In genomic region chr6:155313602-155314091, GRCh38 we compare ENCODE assay signal across 8 cellular contexts. TPM values are rescaled to one million over a fixed set of nuclear protein-coding genes. Genes with fewer than 3 reads are reported as not detected.
DNase-seq lines count a peak whose midpoint lies in the region; ATAC-seq, FAIRE-seq and TF ChIP-seq lines count a peak whose summit lies in the region.

No MANE protein-coding gene starts in this region.

- TF ChIP-seq CTCF in astrocyte (IDR thresholded peaks at IDR 0.05; ENCODE audit: insufficient read depth, low read depth, low read length): no peak
- TF ChIP-seq CTCF in GM13977 (IDR thresholded peaks at IDR 0.05; ENCODE audit: extremely low read depth, insufficient read depth, missing control alignments): no peak

- ATAC-seq in HG02588 (IDR thresholded peaks at IDR 0.05; ENCODE audit: unreplicated experiment): peak; percentile 16

- DNase-seq in NCI-H82 (lab: John Stamatoyannopoulos, UW): peak; percentile 71
- no peak for DNase-seq in NCI-H82 treated with DMSO at 0.1 percent for 48 hours (lab: John Stamatoyannopoulos, UW; ENCODE audit: unreplicated experiment)
- DNase-seq in NCI-H1105 (lab: John Stamatoyannopoulos, UW): peak; percentile 38
- no peak for DNase-seq in astrocyte (ENCODE audit: low read depth)
- peak; percentile 40 for DNase-seq in kidney tubule cell (ENCODE audit: low spot score)
- no peak for DNase-seq in GM13977 (ENCODE audit: low spot score)

- no peaks in the 10 kb centered on the region for H3K27me3 Mint-ChIP-seq in astrocyte (ENCODE audit: low read depth, unreplicated experiment)

- H3K9ac ChIP-seq in astrocyte (ENCODE audit: low read length): peak overlapping the region; percentile 91

- peak overlapping the region; percentile 90 for H3K4me2 ChIP-seq in astrocyte (ENCODE audit: low read length)

- in situ Hi-C loops in GM13977 (cut with MboI; ENCODE audit: low pct_unique_long_range_greater_than_20kb, low sequenced_read_pairs, unreplicated experiment): no loop called here

- H3K27me3 ChIP-seq in astrocyte (ENCODE audit: insufficient read depth, low read length): no peaks in the 10 kb centered on the region

- H3K9me3 Mint-ChIP-seq in astrocyte (ENCODE audit: unreplicated experiment): no peaks in the 10 kb centered on the region

- peaks cover 5% of the 10 kb centered on the region for H3K4me1 Mint-ChIP-seq in astrocyte (ENCODE audit: low read depth, unreplicated experiment)

- peaks cover 18% of the 10 kb centered on the region for H3K79me2 ChIP-seq in astrocyte (ENCODE audit: insufficient read depth, low read length)

- peaks cover 8% of the 10 kb centered on the region for H3K4me1 ChIP-seq in astrocyte (ENCODE audit: insufficient read depth, low read length)

- peak overlapping the region; percentile 98 for H3K4me3 Mint-ChIP-seq in astrocyte (ENCODE audit: unreplicated experiment)

- peaks cover 2% of the 10 kb centered on the region for H3K36me3 Mint-ChIP-seq in astrocyte (ENCODE audit: low read depth, unreplicated experiment)

- peaks cover 5% of the 10 kb centered on the region for H3K36me3 ChIP-seq in astrocyte (ENCODE audit: insufficient read depth, low read length)

- FAIRE-seq in astrocyte (lab: Jason Lieb, UNC): no peak

- H3K27ac Mint-ChIP-seq in astrocyte (ENCODE audit: unreplicated experiment): peak overlapping the region; percentile 79

- H3K9me3 ChIP-seq in astrocyte (ENCODE audit: insufficient read depth, low read depth, low read length): no peaks in the 10 kb centered on the region

- peak overlapping the region; percentile 62 for H3K27ac ChIP-seq in astrocyte (ENCODE audit: low read depth, low read length)
- H3K27ac ChIP-seq in temporal lobe (ENCODE audit: low read depth, low read length): peak overlapping the region; percentile 74

- H2AFZ ChIP-seq in astrocyte (ENCODE audit: low read depth, low read length): peak overlapping the region; percentile 77

- H3K4me3 ChIP-seq in astrocyte (ENCODE audit: insufficient read depth, low read depth, low read length): peak overlapping the region; percentile 83

- H4K20me1 ChIP-seq in astrocyte (ENCODE audit: insufficient read depth, low read length): no peaks in the 10 kb centered on the region

RNA-seq across cellular contexts. Expression of gene TFB1M, which starts 0.6 kb away (rescaled TPM):
- 24.1 and 26.2 TPM in 2 replicates for total RNA-seq in astrocyte
- 14.5 TPM for total RNA-seq in temporal lobe

RNA-seq across cellular contexts. Expression of gene CLDN20, which starts 49.8 kb away (rescaled TPM):
- total RNA-seq in astrocyte (not detected in 2 replicates), temporal lobe (not detected)

Comparison
In these comparisons a context has a peak if more than half of its experiments do, and no peak if none do; other contexts are left out.
1. DNase-seq: peak in NCI-H82 (single experiment), NCI-H1105 (single experiment) and kidney tubule cell (single experiment); none in NCI-H82 treated with DMSO at 0.1 percent for 48 hours (single experiment), astrocyte (single experiment) and GM13977 (single experiment).